ENCODE assay signal across 8 cellular contexts in genomic region chr11:9613118-9613829, GRCh38. TPM values are rescaled to one million over a fixed set of nuclear protein-coding genes. Genes with fewer than 3 reads are reported as not detected.
DNase-seq lines count a peak whose midpoint lies in the region; ATAC-seq, FAIRE-seq and TF ChIP-seq lines count a peak whose summit lies in the region.

No MANE protein-coding gene starts in this region.

- ATAC-seq in GM18870 (IDR thresholded peaks at IDR 0.05; ENCODE audit: unreplicated experiment) (peak; percentile 33), HG03139 (IDR thresholded peaks at IDR 0.05; ENCODE audit: unreplicated experiment) (peak; percentile 46)
- peak; percentile 54 to 60 for ATAC-seq in activated CD4-positive, CD25-positive, alpha-beta regulatory T cell treated with anti-CD3 and anti-CD28 coated beads, Interleukin-2, amount 50 U/mL, for 24 hours

- DNase-seq in AG08395 (ENCODE audit: low spot score) (peak; percentile 96), NCI-H2227 treated with DMSO at 0.1 percent for 48 hours (lab: John Stamatoyannopoulos, UW) (peak; percentile 90), cerebellar cortex (ENCODE audit: low spot score) (peak; percentile 91), keratinocyte (ENCODE audit: low read depth, low spot score) (peak; percentile 50)
- DNase-seq in stimulated activated CD4-positive, alpha-beta T cell treated with anti-CD3 and anti-CD28 coated beads, Interleukin-15, amount 100 ng/mL, for 1 hour (ENCODE audit: low read depth in 1 of 2, low spot score in 1 of 2): peak; percentile 75 to 77

- peak overlapping the region; percentile 29 to 65 (median 41) for H3K4me3 ChIP-seq in keratinocyte (ENCODE audit: control insufficient read depth in 2 of 3, extremely low read depth in 1 of 3, insufficient read depth in 2 of 3, low read depth in 1 of 3, low read length in 3 of 3)

- no peaks in the 10 kb centered on the region for H3K9me1 ChIP-seq in keratinocyte (ENCODE audit: control insufficient read depth, extremely low read depth, insufficient read depth, low read length)

- H3K9ac ChIP-seq in keratinocyte (ENCODE audit: control insufficient read depth, extremely low read depth, insufficient read depth, low read length): peak overlapping the region; percentile 89

- H3K9me3 ChIP-seq in keratinocyte (ENCODE audit: control insufficient read depth, low read depth, low read length): no peaks in the 10 kb centered on the region

- H3K4me2 ChIP-seq in keratinocyte (ENCODE audit: control insufficient read depth, extremely low read depth, insufficient read depth, low read depth, low read length): peak overlapping the region; percentile 89

- dilution Hi-C loops in keratinocyte (cut with MboI; ENCODE audit: extremely low pct_ligation_motif_present, low sequenced_read_pairs): no loop called here

- no peaks in the 10 kb centered on the region for H3K79me2 ChIP-seq in keratinocyte (ENCODE audit: control insufficient read depth, insufficient read depth, low read length)

- peak overlapping the region; percentile 94 for H3K27ac ChIP-seq in keratinocyte (ENCODE audit: control insufficient read depth, insufficient read depth, low read length)

- H3K27me3 ChIP-seq in keratinocyte (ENCODE audit: control insufficient read depth, extremely low read depth, insufficient read depth, low read length): no peaks in the 10 kb centered on the region

- H4K20me1 ChIP-seq in keratinocyte (ENCODE audit: control insufficient read depth, extremely low read depth, insufficient read depth, low read length): no peaks in the 10 kb centered on the region

- H2AFZ ChIP-seq in keratinocyte (ENCODE audit: control insufficient read depth, low read length): peak overlapping the region; percentile 70

- peak; percentile 81 to 95 (median 93) for TF ChIP-seq CTCF in keratinocyte (optimal IDR thresholded peaks at IDR 0.05 in 1 of 3, IDR thresholded peaks at IDR 0.05 in 1 of 3, conservative IDR thresholded peaks at IDR 0.05 in 1 of 3; ENCODE audit: extremely low read depth in 1 of 3, insufficient read depth in 2 of 3, low read length in 3 of 3)

- peaks cover 23% of the 10 kb centered on the region for H3K4me1 ChIP-seq in keratinocyte (ENCODE audit: control insufficient read depth, extremely low read depth, insufficient read depth, low read length)

- H3K36me3 ChIP-seq in keratinocyte (ENCODE audit: control insufficient read depth in 2 of 2, extremely low read depth in 1 of 2, insufficient read depth in 2 of 2, low read length in 2 of 2): no peaks in the 10 kb centered on the region

- FAIRE-seq in keratinocyte (lab: Jason Lieb, UNC): peak; percentile 26

RNA-seq across cellular contexts. Expression of gene WEE1, which starts 39.8 kb away (rescaled TPM):
- polyA plus RNA-seq in keratinocyte: 18.2 to 39.2 TPM (median 19.9 TPM) in 3 replicates
- polyA plus RNA-seq in keratinocyte (2011; ENCODE audit: low read depth): 169 TPM
- 8.5 and 15.1 TPM in 2 replicates for polyA plus RNA-seq in keratinocyte (2011; cell fraction: cytosol; rRNA removed)
- 29.7 and 38.1 TPM in 2 replicates for polyA plus RNA-seq in keratinocyte (2011; cell fraction: nucleus; rRNA removed)
- 11.3 and 33.3 TPM in 2 replicates for polyA plus RNA-seq in keratinocyte (2012; ENCODE audit: low replicate concordance)
- polyA minus RNA-seq in keratinocyte: 3.1 to 33.5 TPM (median 19.8 TPM) in 3 replicates
- polyA minus RNA-seq in keratinocyte (2011; cell fraction: cytosol; rRNA and poly(A)+ RNA removed): 10.6 TPM
- polyA minus RNA-seq in keratinocyte (2011; cell fraction: nucleus; rRNA and poly(A)+ RNA removed): 16.2 and 29.6 TPM in 2 replicates

RNA-seq across cellular contexts. Expression of gene SWAP70, which starts 50.6 kb away (rescaled TPM):
- 20.6 to 28.5 TPM (median 27.6 TPM) in 3 replicates for polyA plus RNA-seq in keratinocyte
- 62.8 TPM for polyA plus RNA-seq in keratinocyte (2011; ENCODE audit: low read depth)
- polyA plus RNA-seq in keratinocyte (2011; cell fraction: cytosol; rRNA removed): 23.9 and 32.2 TPM in 2 replicates
- 29.5 and 36.9 TPM in 2 replicates for polyA plus RNA-seq in keratinocyte (2011; cell fraction: nucleus; rRNA removed)
- polyA plus RNA-seq in keratinocyte (2012; ENCODE audit: low replicate concordance): 22.5 and 28.6 TPM in 2 replicates
- 9.8 to 28.4 TPM (median 17.2 TPM) in 3 replicates for polyA minus RNA-seq in keratinocyte
- polyA minus RNA-seq in keratinocyte (2011; cell fraction: cytosol; rRNA and poly(A)+ RNA removed): 25.9 TPM
- polyA minus RNA-seq in keratinocyte (2011; cell fraction: nucleus; rRNA and poly(A)+ RNA removed): 12.7 and 28.9 TPM in 2 replicates

Comparison
In these comparisons a context has a peak if more than half of its experiments do, and no peak if none do; other contexts are left out.
1. Peak in every context shown above with its lines: DNase-seq, ATAC-seq, H3K4me3 ChIP-seq and H3K27ac ChIP-seq.